In the genomic region with DNA sequence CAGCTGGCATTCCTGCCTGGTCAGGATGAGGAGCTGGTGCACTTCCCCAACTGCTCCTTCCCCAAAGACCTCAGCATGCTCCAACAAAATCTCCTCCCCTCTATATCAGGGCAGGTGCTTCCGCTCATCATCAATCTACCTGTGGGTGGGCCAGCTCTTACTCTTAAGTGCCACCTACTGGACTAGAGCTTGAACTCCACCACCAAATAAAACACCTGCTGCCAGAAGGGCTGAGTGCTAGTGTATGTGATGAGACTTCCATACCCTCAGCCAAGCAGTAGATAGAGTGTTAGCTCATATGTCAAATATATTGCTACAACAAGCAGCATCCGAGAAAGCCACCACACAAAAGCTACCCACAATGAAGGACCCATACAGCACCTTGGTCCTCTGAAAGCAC, we compare ENCODE assay signal across 11 cellular contexts.
DNase-seq lines count a peak whose midpoint lies in the region; ATAC-seq, FAIRE-seq and TF ChIP-seq lines count a peak whose summit lies in the region.
"Had no signal": no experiment of that assay in that cellular context is flagged by ENCODE, and none has a peak within 500 bp of the region (broad histone marks: within the 10 kb centered on the region; RNA-seq: fewer than 3 reads in every experiment).

No MANE protein-coding gene starts in this region.

- H3K23me2 ChIP-seq in H1 (ENCODE audit: low read depth, low read length): no peaks in the 10 kb centered on the region

- no peaks in the 10 kb centered on the region for H3K79me1 ChIP-seq in H1 (ENCODE audit: low read depth, low read length)

- H4K5ac ChIP-seq in H1 (ENCODE audit: insufficient read length, low read depth, low read length): no peak overlapping the region

- no peaks in the 10 kb centered on the region for H4K20me1 ChIP-seq in H1 (replicated peaks in 1 of 2; ENCODE audit: control insufficient read depth in 1 of 2, insufficient read depth in 2 of 2, low read length in 2 of 2)

- H3K4ac ChIP-seq in H1 (replicated peaks; ENCODE audit: insufficient read length, low read depth, low read length): no peak overlapping the region

- no peak overlapping the region for H3K18ac ChIP-seq in H1 (ENCODE audit: extremely low read depth, low read length)

- H3K4me1 ChIP-seq in H1 (replicated peaks in 1 of 4; ENCODE audit: control insufficient read depth in 3 of 4, insufficient read depth in 4 of 4, low read length in 3 of 4) (no peaks in the 10 kb centered on the region), psoas muscle (no peaks in the 10 kb centered on the region)

- no peak for TF ChIP-seq POLR2A in H1 (IDR thresholded peaks at IDR 0.05; ENCODE audit: control extremely low read depth in 1 of 2, low read depth in 2 of 2, low read length in 2 of 2)

- no peak overlapping the region for H2BK20ac ChIP-seq in H1 (ENCODE audit: low read length)

- in situ Hi-C loops in KBM-7 (cut with MboI; ENCODE audit: low pct_unique_long_range_greater_than_20kb, low sequenced_read_pairs): no loop called here

- no peak overlapping the region for H2AK5ac ChIP-seq in H1 (ENCODE audit: low read depth, low read length)

- no peak overlapping the region for H2BK12ac ChIP-seq in H1 (ENCODE audit: low read depth, low read length)

- TF ChIP-seq EP300 in H1 (IDR thresholded peaks at IDR 0.05; ENCODE audit: borderline replicate concordance in 1 of 2, low read depth in 2 of 2, low read length in 2 of 2): no peak

- H3K23ac ChIP-seq in H1 (ENCODE audit: insufficient read length): no peak overlapping the region

- H3K79me2 ChIP-seq in H1 (ENCODE audit: control insufficient read depth in 1 of 2, insufficient read depth in 2 of 2, low read length in 2 of 2): no peaks in the 10 kb centered on the region

- H4K91ac ChIP-seq in H1 (replicated peaks; ENCODE audit: insufficient read length, low read length): no peak overlapping the region

- no peak overlapping the region for H3K4me2 ChIP-seq in H1 (ENCODE audit: insufficient read depth in 1 of 2, low read depth in 2 of 2, low read length in 2 of 2)

- CTCF ChIA-PET in H1 (lab: Charles Lee; ENCODE audit: partially characterized antibody): interaction anchor here (0.7 to 1.6 kb wide), 17 partner anchors 11 to 457 kb away, joined by 3 to 9 read pairs (median 3); partner anchors contain the start of genes KLLN and PTEN

- ATAC-seq in psoas muscle (peak in 2 of 4 donors; percentile 37 to 57), left ventricle myocardium superior (no peak)
- ATAC-seq: activated CD4-positive, CD25-positive, alpha-beta regulatory T cell treated with anti-CD3 and anti-CD28 coated beads, Interleukin-2, amount 50 U/mL, for 24 hours had no signal

- peak in 2 of 3 experiments; percentile 55 to 74; a peak in 3 of 4 replicates for TF ChIP-seq CTCF in H1 (IDR thresholded peaks at IDR 0.05; ENCODE audit: control extremely low read depth in 1 of 3, insufficient read depth in 1 of 3, low read depth in 1 of 3, low read length in 3 of 3)
- peak; percentile 20 for TF ChIP-seq CTCF in psoas muscle (IDR thresholded peaks at IDR 0.05)

- H2BK120ac ChIP-seq in H1 (replicated peaks; ENCODE audit: low read depth, low read length): no peak overlapping the region

- FAIRE-seq in H1 (lab: Jason Lieb, UNC): peak; percentile 48

- 86% methylated on average over 2 of the region's 2 CpGs; no CpG with 5 or more reads in 1 of the 2 experiments for WGBS in H1 (ENCODE audit: extremely low coverage in 1 of 2, insufficient coverage in 1 of 2, insufficient read length in 1 of 2, insufficient replicate concordance in 2 of 2, low coverage in 1 of 2, low lambda C conversion rate in 2 of 2, missing lambda C conversion rate in 1 of 2), 2 experiments
- WGBS in psoas muscle, 3 donors: 82 to 96% (median 94%) methylated on average over 2 of the region's 2 CpGs

- H3K36me3 ChIP-seq in H1 (ENCODE audit: control insufficient read depth in 2 of 4, insufficient read depth in 4 of 4, low read length in 3 of 4): no peaks in the 10 kb centered on the region
- H3K36me3 ChIP-seq in psoas muscle (ENCODE audit: insufficient read depth in 1 of 2, low read depth in 1 of 2): no peaks in the 10 kb centered on the region

- intact Hi-C loops in psoas muscle (cut with DNase I) (no loop called here), left ventricle myocardium superior (cut with micrococcal nuclease) (no loop called here)

- H2AFZ ChIP-seq in H1 (ENCODE audit: low read length): no peak overlapping the region

- no peak overlapping the region for H2BK15ac ChIP-seq in H1 (ENCODE audit: low read length)

- peak; percentile 75 to 84 for TF ChIP-seq RAD21 in H1 (IDR thresholded peaks at IDR 0.05 in 1 of 2, conservative IDR thresholded peaks at IDR 0.05 in 1 of 2; ENCODE audit: low read depth in 2 of 2, low read length in 2 of 2)

- H3K14ac ChIP-seq in H1 (ENCODE audit: insufficient read length): no peak overlapping the region

- no peak overlapping the region for H3K9ac ChIP-seq in H1 (replicated peaks in 1 of 4; ENCODE audit: extremely low read depth in 1 of 4, low read depth in 3 of 4, low read length in 3 of 4)

- peaks cover 0 to 5% of the 10 kb centered on the region in 2 experiments; a peak in 2 of 4 replicates for H3K9me3 ChIP-seq in H1 (ENCODE audit: insufficient read depth in 2 of 2, low read depth in 1 of 2, low read length in 1 of 2)
- peaks cover 39% of the 10 kb centered on the region for H3K9me3 ChIP-seq in psoas muscle

- no peak overlapping the region for H3K4me3 ChIP-seq in H1 (ENCODE audit: extremely low read depth in 1 of 4, insufficient read depth in 2 of 4, low read depth in 3 of 4, low read length in 4 of 4)
- H3K4me3 ChIP-seq in psoas muscle: no peak overlapping the region

- H3K27me3 ChIP-seq in H1 (replicated peaks in 1 of 4; ENCODE audit: control insufficient read depth in 3 of 4, extremely low read depth in 1 of 4, insufficient read depth in 3 of 4, low read length in 3 of 4): no peaks in the 10 kb centered on the region
- H3K27me3 ChIP-seq in psoas muscle (ENCODE audit: insufficient read depth in 3 of 3, low read length in 2 of 3): no peaks in the 10 kb centered on the region

- H3K56ac ChIP-seq in H1 (replicated peaks; ENCODE audit: insufficient read length, low read depth, low read length): no peak overlapping the region

- H2BK5ac ChIP-seq in H1 (ENCODE audit: low read depth, low read length): no peak overlapping the region

- peak; percentile 10 for DNase-seq in activated CD4-positive, alpha-beta T cell treated with anti-CD3 and anti-CD28 coated beads for 48 hours
- DNase-seq in activated CD4-positive, alpha-beta T cell treated with anti-CD3 and anti-CD28 coated beads for 4 hours: no peak
- DNase-seq in KBM-7: peak; percentile 40
- DNase-seq in H1 (ENCODE audit: low read depth in 1 of 2, low spot score in 2 of 2): no peak
- no peak for DNase-seq in psoas muscle
- no peak for DNase-seq in NCI-H1048 (lab: John Stamatoyannopoulos, UW)
- DNase-seq in left ventricle myocardium superior: no peak
- DNase-seq in NCI-H187 (lab: John Stamatoyannopoulos, UW): no peak
- DNase-seq: C1 segment of cervical spinal cord, midbrain had no signal

- POLR2A ChIA-PET in H1 (lab: Charles Lee; ENCODE audit: partially characterized antibody): interaction anchor here (0.6 kb wide), 1 partner anchor 304 kb away, joined by 3 read pairs; no protein-coding TSS in a partner anchor

- H3K27ac ChIP-seq in H1 (ENCODE audit: low read depth, low read length) (no peak overlapping the region), psoas muscle (no peak overlapping the region)

- H4K8ac ChIP-seq in H1 (ENCODE audit: extremely low read depth, insufficient read depth, low read length): no peak overlapping the region

TF ChIP-seq in H1, 55 proteins besides CTCF, POLR2A, EP300 and RAD21:
- TF ChIP-seq TCF12 (IDR thresholded peaks at IDR 0.05; ENCODE audit: low read depth, low read length): 0 out of 2 replicates have a peak, but pooled peaks have one; percentile 47
- TF ChIP-seq, protein P1, sequence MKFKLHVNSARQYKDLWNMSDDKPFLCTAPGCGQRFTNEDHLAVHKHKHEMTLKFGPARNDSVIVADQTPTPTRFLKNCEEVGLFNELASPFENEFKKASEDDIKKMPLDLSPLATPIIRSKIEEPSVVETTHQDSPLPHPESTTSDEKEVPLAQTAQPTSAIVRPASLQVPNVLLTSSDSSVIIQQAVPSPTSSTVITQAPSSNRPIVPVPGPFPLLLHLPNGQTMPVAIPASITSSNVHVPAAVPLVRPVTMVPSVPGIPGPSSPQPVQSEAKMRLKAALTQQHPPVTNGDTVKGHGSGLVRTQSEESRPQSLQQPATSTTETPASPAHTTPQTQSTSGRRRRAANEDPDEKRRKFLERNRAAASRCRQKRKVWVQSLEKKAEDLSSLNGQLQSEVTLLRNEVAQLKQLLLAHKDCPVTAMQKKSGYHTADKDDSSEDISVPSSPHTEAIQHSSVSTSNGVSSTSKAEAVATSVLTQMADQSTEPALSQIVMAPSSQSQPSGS (IDR thresholded peaks at IDR 0.05; ENCODE audit: low read length): no peak
- TF ChIP-seq, protein P2, sequence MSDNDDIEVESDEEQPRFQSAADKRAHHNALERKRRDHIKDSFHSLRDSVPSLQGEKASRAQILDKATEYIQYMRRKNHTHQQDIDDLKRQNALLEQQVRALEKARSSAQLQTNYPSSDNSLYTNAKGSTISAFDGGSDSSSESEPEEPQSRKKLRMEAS (IDR thresholded peaks at IDR 0.05): 0 out of 2 replicates have a peak, but pooled peaks have one; percentile 6

Comparison
In these comparisons a context has a peak if more than half of its experiments do, and no peak if none do; other contexts are left out.
1. DNase-seq: peak in activated CD4-positive, alpha-beta T cell treated with anti-CD3 and anti-CD28 coated beads for 48 hours (single experiment) and KBM-7 (single experiment); none in activated CD4-positive, alpha-beta T cell treated with anti-CD3 and anti-CD28 coated beads for 4 hours (0 of 2), H1 (0 of 2), psoas muscle (0 of 2), NCI-H1048 (single experiment), left ventricle myocardium superior (single experiment) and NCI-H187 (0 of 2).